ENCODE assay signal across 13 cellular contexts in the genomic region with DNA sequence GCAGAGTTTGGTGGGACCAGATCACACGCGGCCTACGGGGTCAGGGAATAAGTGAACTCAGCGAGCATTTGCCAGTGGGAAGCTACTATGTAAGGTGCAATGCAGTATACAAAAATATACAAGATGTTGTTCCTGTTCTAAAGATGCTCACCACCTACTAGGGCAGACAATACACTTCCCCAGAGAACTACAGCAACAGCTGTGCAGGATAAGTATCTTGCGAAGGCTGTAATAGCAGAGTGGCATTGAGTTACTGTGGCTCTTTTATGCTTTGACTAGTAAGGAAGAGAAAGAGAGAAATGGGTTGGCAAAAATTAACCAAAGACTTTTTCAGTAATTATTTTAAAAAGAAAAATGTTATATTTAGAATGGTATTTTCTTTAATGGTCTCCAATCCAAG.
A peak's percentile ranks its signal among the peaks of the same experiment; 100 is the strongest.
DNase-seq lines count a peak whose midpoint lies in the region; ATAC-seq and TF ChIP-seq lines count a peak whose summit lies in the region.
"Had no signal": no experiment of that assay in that cellular context is flagged by ENCODE, and none has a peak within 500 bp of the region (broad histone marks: within the 10 kb centered on the region; RNA-seq: fewer than 3 reads in every experiment).

No MANE protein-coding gene starts in this region.

- no peaks in the 10 kb centered on the region for H3K27me3 ChIP-seq in endodermal cell (ENCODE audit: control insufficient read depth, insufficient read depth, low read length, poor library complexity, severe bottlenecking)
- H3K27me3 ChIP-seq in neural progenitor cell, result no peaks in the 10 kb centered on the region

- H4K20me1 ChIP-seq in neural progenitor cell (ENCODE audit: low read depth), result no peaks in the 10 kb centered on the region

- 83 to 89% methylated on average over 1 to 5 of the region's 5 CpGs for WGBS in endodermal cell (ENCODE audit: insufficient coverage in 1 of 2, insufficient read length in 1 of 2), 2 experiments

- H3K4me2 ChIP-seq in neural progenitor cell, result no peak overlapping the region

- no peak overlapping the region for H3K9ac ChIP-seq in endodermal cell (ENCODE audit: extremely low read depth, low read length, poor library complexity, severe bottlenecking)
- no peak overlapping the region for H3K9ac ChIP-seq in neural progenitor cell

- no peaks in the 10 kb centered on the region for H3K79me2 ChIP-seq in neural progenitor cell (ENCODE audit: low read depth)

- H3K9me3 Mint-ChIP-seq in endodermal cell, result no peaks in the 10 kb centered on the region
- no peaks in the 10 kb centered on the region for H3K9me3 Mint-ChIP-seq in neural progenitor cell
- H3K9me3 Mint-ChIP-seq: CD4-positive, alpha-beta T cell had no signal

- H3K27ac ChIP-seq in endodermal cell (ENCODE audit: low read depth, low read length) (no peak overlapping the region), neural progenitor cell (no peak overlapping the region)

- DNase-seq in LHCN-M2 (ENCODE audit: low read depth) (peak; percentile 42), NCI-H69 (lab: John Stamatoyannopoulos, UW) (peak; percentile 8), endodermal cell (no peak), neural progenitor cell (ENCODE audit: low spot score) (peak; percentile 7), Right ventricle myocardium superior (no peak)
- DNase-seq: C1 segment of cervical spinal cord; Calu3; CD4-positive, alpha-beta T cell; DMS 273 treated with DMSO at 0.1 percent for 48 hours had no signal

- H3F3A ChIP-seq in neural progenitor cell (ENCODE audit: low read depth), result peaks cover 12% of the 10 kb centered on the region

- H3K4me3 ChIP-seq in endodermal cell (ENCODE audit: low read length) (no peak overlapping the region), neural progenitor cell (no peak overlapping the region)

- H3K4me1 Mint-ChIP-seq in endodermal cell, result peaks cover 14% of the 10 kb centered on the region
- peaks cover 34% of the 10 kb centered on the region for H3K4me1 Mint-ChIP-seq in neural progenitor cell
- H3K4me1 Mint-ChIP-seq: B cell had no signal

- no peak overlapping the region for H2AFZ ChIP-seq in neural progenitor cell (replicated peaks)

- H3K9me3 ChIP-seq in endodermal cell (ENCODE audit: control insufficient read depth, low read length) (no peaks in the 10 kb centered on the region), neural progenitor cell (ENCODE audit: low read depth) (no peaks in the 10 kb centered on the region)

- H3K36me3 Mint-ChIP-seq in endodermal cell (ENCODE audit: low read depth) (peaks cover 24% of the 10 kb centered on the region), neural progenitor cell (peaks cover 4% of the 10 kb centered on the region)

- H3K4me1 ChIP-seq in endodermal cell (ENCODE audit: control insufficient read depth, insufficient read depth, low read length) (no peaks in the 10 kb centered on the region), neural progenitor cell (peaks cover 41% of the 10 kb centered on the region)

- H3K27ac Mint-ChIP-seq in endodermal cell (peak overlapping the region; percentile 0), neural progenitor cell (no peak overlapping the region)
- H3K27ac Mint-ChIP-seq: B cell; CD4-positive, alpha-beta T cell had no signal

- intact Hi-C loops in Right ventricle myocardium superior (cut with DNase I), result no loop called here

- ATAC-seq in Right ventricle myocardium superior (ENCODE audit: poor library complexity) (no peak), HG02759 (IDR thresholded peaks at IDR 0.05; ENCODE audit: unreplicated experiment) (no peak), GM18867 (IDR thresholded peaks at IDR 0.05; ENCODE audit: unreplicated experiment) (no peak)
- ATAC-seq: HCT116 had no signal

- TF ChIP-seq CTCF in endodermal cell (conservative IDR thresholded peaks at IDR 0.05) (no peak), neural progenitor cell (IDR thresholded peaks at IDR 0.05) (no peak)

- H3K36me3 ChIP-seq in endodermal cell (ENCODE audit: control insufficient read depth, insufficient read depth, low read length) (peaks cover 8% of the 10 kb centered on the region), neural progenitor cell (no peaks in the 10 kb centered on the region)

- H3K4me3 Mint-ChIP-seq in endodermal cell, result no peak overlapping the region
- H3K4me3 Mint-ChIP-seq in neural progenitor cell, result no peak overlapping the region
- H3K4me3 Mint-ChIP-seq: B cell; CD4-positive, alpha-beta T cell had no signal

- H3K27me3 Mint-ChIP-seq in endodermal cell (ENCODE audit: insufficient read depth) (no peaks in the 10 kb centered on the region), neural progenitor cell (ENCODE audit: insufficient read depth, low read depth) (no peaks in the 10 kb centered on the region)
- H3K27me3 Mint-ChIP-seq: B cell; CD4-positive, alpha-beta T cell had no signal

Comparison
In these comparisons a context has a peak if more than half of its experiments do, and no peak if none do; other contexts are left out.
1. DNase-seq: peak in LHCN-M2 (single experiment), NCI-H69 (single experiment) and neural progenitor cell (single experiment); none in endodermal cell (single experiment) and Right ventricle myocardium superior (single experiment).